ENCODE assay signal across 1 cellular context in the genomic region with DNA sequence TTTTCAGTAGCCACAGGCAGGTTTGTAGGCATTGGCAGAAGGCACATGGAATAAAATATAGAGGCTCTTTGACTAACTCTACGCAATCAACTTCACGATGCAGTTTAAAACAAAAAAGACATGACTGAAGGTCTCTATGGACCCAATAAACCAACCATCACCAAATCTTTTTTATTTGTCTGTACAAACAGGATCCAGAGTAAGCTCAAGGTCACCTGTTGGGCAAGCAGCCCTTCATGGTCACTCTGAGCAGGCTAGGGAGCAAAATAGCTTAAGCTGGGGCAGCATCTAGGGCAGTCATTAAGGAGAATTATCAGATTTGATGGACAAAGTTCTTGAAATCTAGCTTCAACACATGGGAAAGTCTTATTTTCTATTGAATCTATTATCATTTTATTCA.
A peak's percentile ranks its signal among the peaks of the same experiment; 100 is the strongest.
TF ChIP-seq lines count a peak whose summit lies in the region.

No MANE protein-coding gene starts in this region.

TF ChIP-seq in HepG2, 621 proteins besides CTCF, POLR2A, EP300 and RAD21 (continued from another document):
- TF ChIP-seq, protein P1, sequence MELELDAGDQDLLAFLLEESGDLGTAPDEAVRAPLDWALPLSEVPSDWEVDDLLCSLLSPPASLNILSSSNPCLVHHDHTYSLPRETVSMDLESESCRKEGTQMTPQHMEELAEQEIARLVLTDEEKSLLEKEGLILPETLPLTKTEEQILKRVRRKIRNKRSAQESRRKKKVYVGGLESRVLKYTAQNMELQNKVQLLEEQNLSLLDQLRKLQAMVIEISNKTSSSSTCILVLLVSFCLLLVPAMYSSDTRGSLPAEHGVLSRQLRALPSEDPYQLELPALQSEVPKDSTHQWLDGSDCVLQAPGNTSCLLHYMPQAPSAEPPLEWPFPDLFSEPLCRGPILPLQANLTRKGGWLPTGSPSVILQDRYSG (CRISPR knock-in tag; IDR thresholded peaks at IDR 0.05), result no peak
- TF ChIP-seq, protein P2, sequence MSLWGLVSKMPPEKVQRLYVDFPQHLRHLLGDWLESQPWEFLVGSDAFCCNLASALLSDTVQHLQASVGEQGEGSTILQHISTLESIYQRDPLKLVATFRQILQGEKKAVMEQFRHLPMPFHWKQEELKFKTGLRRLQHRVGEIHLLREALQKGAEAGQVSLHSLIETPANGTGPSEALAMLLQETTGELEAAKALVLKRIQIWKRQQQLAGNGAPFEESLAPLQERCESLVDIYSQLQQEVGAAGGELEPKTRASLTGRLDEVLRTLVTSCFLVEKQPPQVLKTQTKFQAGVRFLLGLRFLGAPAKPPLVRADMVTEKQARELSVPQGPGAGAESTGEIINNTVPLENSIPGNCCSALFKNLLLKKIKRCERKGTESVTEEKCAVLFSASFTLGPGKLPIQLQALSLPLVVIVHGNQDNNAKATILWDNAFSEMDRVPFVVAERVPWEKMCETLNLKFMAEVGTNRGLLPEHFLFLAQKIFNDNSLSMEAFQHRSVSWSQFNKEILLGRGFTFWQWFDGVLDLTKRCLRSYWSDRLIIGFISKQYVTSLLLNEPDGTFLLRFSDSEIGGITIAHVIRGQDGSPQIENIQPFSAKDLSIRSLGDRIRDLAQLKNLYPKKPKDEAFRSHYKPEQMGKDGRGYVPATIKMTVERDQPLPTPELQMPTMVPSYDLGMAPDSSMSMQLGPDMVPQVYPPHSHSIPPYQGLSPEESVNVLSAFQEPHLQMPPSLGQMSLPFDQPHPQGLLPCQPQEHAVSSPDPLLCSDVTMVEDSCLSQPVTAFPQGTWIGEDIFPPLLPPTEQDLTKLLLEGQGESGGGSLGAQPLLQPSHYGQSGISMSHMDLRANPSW (CRISPR knock-in tag; IDR thresholded peaks at IDR 0.05; ENCODE audit: borderline replicate concordance), result no peak
- TF ChIP-seq, protein P3, sequence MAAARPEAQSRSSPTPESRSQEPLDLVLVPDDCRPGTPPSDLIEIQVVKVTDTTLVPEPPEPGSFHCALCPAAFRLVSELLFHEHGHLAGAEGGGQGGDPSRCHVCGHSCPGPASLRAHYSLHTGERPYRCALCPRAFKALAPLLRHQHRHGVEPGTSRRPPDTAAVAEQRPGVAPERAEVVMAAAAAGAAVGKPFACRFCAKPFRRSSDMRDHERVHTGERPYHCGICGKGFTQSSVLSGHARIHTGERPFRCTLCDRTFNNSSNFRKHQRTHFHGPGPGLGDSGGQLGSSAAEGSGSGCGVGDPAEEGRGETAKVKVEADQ (CRISPR knock-in tag; IDR thresholded peaks at IDR 0.05; ENCODE audit: borderline replicate concordance), result no peak
- TF ChIP-seq NFE2L1 (CRISPR knock-in tag; IDR thresholded peaks at IDR 0.05; ENCODE audit: borderline replicate concordance), result no peak
- TF ChIP-seq, protein P4, sequence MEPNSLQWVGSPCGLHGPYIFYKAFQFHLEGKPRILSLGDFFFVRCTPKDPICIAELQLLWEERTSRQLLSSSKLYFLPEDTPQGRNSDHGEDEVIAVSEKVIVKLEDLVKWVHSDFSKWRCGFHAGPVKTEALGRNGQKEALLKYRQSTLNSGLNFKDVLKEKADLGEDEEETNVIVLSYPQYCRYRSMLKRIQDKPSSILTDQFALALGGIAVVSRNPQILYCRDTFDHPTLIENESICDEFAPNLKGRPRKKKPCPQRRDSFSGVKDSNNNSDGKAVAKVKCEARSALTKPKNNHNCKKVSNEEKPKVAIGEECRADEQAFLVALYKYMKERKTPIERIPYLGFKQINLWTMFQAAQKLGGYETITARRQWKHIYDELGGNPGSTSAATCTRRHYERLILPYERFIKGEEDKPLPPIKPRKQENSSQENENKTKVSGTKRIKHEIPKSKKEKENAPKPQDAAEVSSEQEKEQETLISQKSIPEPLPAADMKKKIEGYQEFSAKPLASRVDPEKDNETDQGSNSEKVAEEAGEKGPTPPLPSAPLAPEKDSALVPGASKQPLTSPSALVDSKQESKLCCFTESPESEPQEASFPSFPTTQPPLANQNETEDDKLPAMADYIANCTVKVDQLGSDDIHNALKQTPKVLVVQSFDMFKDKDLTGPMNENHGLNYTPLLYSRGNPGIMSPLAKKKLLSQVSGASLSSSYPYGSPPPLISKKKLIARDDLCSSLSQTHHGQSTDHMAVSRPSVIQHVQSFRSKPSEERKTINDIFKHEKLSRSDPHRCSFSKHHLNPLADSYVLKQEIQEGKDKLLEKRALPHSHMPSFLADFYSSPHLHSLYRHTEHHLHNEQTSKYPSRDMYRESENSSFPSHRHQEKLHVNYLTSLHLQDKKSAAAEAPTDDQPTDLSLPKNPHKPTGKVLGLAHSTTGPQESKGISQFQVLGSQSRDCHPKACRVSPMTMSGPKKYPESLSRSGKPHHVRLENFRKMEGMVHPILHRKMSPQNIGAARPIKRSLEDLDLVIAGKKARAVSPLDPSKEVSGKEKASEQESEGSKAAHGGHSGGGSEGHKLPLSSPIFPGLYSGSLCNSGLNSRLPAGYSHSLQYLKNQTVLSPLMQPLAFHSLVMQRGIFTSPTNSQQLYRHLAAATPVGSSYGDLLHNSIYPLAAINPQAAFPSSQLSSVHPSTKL (CRISPR knock-in tag; IDR thresholded peaks at IDR 0.05), result peak; percentile 34; the same call in 1 of the 2 replicates
- TF ChIP-seq, protein P5, sequence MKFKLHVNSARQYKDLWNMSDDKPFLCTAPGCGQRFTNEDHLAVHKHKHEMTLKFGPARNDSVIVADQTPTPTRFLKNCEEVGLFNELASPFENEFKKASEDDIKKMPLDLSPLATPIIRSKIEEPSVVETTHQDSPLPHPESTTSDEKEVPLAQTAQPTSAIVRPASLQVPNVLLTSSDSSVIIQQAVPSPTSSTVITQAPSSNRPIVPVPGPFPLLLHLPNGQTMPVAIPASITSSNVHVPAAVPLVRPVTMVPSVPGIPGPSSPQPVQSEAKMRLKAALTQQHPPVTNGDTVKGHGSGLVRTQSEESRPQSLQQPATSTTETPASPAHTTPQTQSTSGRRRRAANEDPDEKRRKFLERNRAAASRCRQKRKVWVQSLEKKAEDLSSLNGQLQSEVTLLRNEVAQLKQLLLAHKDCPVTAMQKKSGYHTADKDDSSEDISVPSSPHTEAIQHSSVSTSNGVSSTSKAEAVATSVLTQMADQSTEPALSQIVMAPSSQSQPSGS (CRISPR knock-in tag; IDR thresholded peaks at IDR 0.05), result no peak
- TF ChIP-seq HNF4A (CRISPR knock-in tag; IDR thresholded peaks at IDR 0.05), result 0 out of 2 replicates have a peak, but pooled peaks have one; percentile 30
- no peak for TF ChIP-seq CENPT (CRISPR knock-in tag; IDR thresholded peaks at IDR 0.05; ENCODE audit: low read depth)
- peak; percentile 17; the same call in 1 of the 2 replicates for TF ChIP-seq HDAC2 (CRISPR knock-in tag; IDR thresholded peaks at IDR 0.05)
- TF ChIP-seq, protein P6, sequence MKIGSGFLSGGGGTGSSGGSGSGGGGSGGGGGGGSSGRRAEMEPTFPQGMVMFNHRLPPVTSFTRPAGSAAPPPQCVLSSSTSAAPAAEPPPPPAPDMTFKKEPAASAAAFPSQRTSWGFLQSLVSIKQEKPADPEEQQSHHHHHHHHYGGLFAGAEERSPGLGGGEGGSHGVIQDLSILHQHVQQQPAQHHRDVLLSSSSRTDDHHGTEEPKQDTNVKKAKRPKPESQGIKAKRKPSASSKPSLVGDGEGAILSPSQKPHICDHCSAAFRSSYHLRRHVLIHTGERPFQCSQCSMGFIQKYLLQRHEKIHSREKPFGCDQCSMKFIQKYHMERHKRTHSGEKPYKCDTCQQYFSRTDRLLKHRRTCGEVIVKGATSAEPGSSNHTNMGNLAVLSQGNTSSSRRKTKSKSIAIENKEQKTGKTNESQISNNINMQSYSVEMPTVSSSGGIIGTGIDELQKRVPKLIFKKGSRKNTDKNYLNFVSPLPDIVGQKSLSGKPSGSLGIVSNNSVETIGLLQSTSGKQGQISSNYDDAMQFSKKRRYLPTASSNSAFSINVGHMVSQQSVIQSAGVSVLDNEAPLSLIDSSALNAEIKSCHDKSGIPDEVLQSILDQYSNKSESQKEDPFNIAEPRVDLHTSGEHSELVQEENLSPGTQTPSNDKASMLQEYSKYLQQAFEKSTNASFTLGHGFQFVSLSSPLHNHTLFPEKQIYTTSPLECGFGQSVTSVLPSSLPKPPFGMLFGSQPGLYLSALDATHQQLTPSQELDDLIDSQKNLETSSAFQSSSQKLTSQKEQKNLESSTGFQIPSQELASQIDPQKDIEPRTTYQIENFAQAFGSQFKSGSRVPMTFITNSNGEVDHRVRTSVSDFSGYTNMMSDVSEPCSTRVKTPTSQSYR (CRISPR knock-in tag; IDR thresholded peaks at IDR 0.05; ENCODE audit: borderline replicate concordance), result no peak
- TF ChIP-seq ATM (IDR thresholded peaks at IDR 0.05; ENCODE audit: borderline replicate concordance), result no peak
- peak; percentile 47; the same call in 1 of the 2 replicates for TF ChIP-seq CEBPG (CRISPR knock-in tag; IDR thresholded peaks at IDR 0.05)
- TF ChIP-seq KDM5B (CRISPR knock-in tag; IDR thresholded peaks at IDR 0.05; ENCODE audit: borderline replicate concordance), result no peak
- TF ChIP-seq, protein P7, sequence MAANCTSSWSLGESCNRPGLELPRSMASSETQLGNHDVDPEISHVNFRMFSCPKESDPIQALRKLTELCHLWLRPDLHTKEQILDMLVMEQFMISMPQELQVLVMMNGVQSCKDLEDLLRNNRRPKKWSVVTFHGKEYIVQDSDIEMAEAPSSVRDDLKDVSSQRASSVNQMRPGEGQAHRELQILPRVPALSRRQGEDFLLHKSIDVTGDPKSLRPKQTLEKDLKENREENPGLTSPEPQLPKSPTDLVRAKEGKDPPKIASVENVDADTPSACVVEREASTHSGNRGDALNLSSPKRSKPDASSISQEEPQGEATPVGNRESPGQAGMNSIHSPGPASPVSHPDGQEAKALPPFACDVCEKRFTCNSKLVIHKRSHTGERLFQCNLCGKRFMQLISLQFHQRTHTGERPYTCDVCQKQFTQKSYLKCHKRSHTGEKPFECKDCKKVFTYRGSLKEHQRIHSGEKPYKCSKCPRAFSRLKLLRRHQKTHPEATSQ (CRISPR knock-in tag; IDR thresholded peaks at IDR 0.05; ENCODE audit: borderline replicate concordance), result no peak
- peak; percentile 33; the same call in 1 of the 2 replicates for TF ChIP-seq CEBPB (IDR thresholded peaks at IDR 0.05; ENCODE audit: borderline replicate concordance, low read depth, low read length)
- TF ChIP-seq, protein P8, sequence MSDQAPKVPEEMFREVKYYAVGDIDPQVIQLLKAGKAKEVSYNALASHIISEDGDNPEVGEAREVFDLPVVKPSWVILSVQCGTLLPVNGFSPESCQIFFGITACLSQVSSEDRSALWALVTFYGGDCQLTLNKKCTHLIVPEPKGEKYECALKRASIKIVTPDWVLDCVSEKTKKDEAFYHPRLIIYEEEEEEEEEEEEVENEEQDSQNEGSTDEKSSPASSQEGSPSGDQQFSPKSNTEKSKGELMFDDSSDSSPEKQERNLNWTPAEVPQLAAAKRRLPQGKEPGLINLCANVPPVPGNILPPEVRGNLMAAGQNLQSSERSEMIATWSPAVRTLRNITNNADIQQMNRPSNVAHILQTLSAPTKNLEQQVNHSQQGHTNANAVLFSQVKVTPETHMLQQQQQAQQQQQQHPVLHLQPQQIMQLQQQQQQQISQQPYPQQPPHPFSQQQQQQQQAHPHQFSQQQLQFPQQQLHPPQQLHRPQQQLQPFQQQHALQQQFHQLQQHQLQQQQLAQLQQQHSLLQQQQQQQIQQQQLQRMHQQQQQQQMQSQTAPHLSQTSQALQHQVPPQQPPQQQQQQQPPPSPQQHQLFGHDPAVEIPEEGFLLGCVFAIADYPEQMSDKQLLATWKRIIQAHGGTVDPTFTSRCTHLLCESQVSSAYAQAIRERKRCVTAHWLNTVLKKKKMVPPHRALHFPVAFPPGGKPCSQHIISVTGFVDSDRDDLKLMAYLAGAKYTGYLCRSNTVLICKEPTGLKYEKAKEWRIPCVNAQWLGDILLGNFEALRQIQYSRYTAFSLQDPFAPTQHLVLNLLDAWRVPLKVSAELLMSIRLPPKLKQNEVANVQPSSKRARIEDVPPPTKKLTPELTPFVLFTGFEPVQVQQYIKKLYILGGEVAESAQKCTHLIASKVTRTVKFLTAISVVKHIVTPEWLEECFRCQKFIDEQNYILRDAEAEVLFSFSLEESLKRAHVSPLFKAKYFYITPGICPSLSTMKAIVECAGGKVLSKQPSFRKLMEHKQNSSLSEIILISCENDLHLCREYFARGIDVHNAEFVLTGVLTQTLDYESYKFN (CRISPR knock-in tag; conservative IDR thresholded peaks at IDR 0.05), result no peak; the same call in 1 of the 2 replicates
